11 cellular contexts compared by ENCODE assay signal in genomic region chr7:55517191-55517633, GRCh38. TPM values are rescaled to one million over a fixed set of nuclear protein-coding genes. Genes with fewer than 3 reads are reported as not detected.
DNase-seq lines count a peak whose midpoint lies in the region; ATAC-seq, FAIRE-seq and TF ChIP-seq lines count a peak whose summit lies in the region.
"Had no signal": no experiment of that assay in that cellular context is flagged by ENCODE, and none has a peak within 500 bp of the region (broad histone marks: within the 10 kb centered on the region; RNA-seq: fewer than 3 reads in every experiment).

No MANE protein-coding gene starts in this region.

- no peak for TF ChIP-seq CTCF in chondrocyte (IDR thresholded peaks at IDR 0.05)

- no peaks in the 10 kb centered on the region for H3K27me3 Mint-ChIP-seq in chondrocyte (ENCODE audit: low read depth)

- DNase-seq in GM12892 (ENCODE audit: insufficient read length), result peak; percentile 51
- DNase-seq in activated naive CD4-positive, alpha-beta T cell treated with anti-CD3 and anti-CD28 coated beads, Interleukin-2, amount 50 U/mL, for 72 hours (ENCODE audit: low spot score in 2 of 2), result peak; percentile 70 to 86
- DNase-seq in chondrocyte (ENCODE audit: low spot score), result no peak
- no peak for DNase-seq in HK-2 (ENCODE audit: unreplicated experiment)
- no peak for DNase-seq in NCI-H2227 (lab: John Stamatoyannopoulos, UW; ENCODE audit: unreplicated experiment)
- no peak for DNase-seq in small intestine
- DNase-seq: DMS53 had no signal

- H3K4me1 ChIP-seq in small intestine (ENCODE audit: control insufficient read depth in 2 of 2, insufficient read depth in 1 of 2, low read depth in 1 of 2, low read length in 1 of 2), result no peaks in the 10 kb centered on the region

- peaks cover 28 to 62% of the 10 kb centered on the region in 2 donors for H3K36me3 Mint-ChIP-seq in activated naive CD4-positive, alpha-beta T cell treated with anti-CD3 and anti-CD28 coated beads, Interleukin-2, amount 50 U/mL, for 72 hours
- peaks cover 15% of the 10 kb centered on the region for H3K36me3 Mint-ChIP-seq in chondrocyte (ENCODE audit: low read depth)

- peaks cover 27% of the 10 kb centered on the region for H3K4me1 Mint-ChIP-seq in chondrocyte (ENCODE audit: low read depth)

- FAIRE-seq in GM12892 (lab: Jason Lieb, UNC) (peak; percentile 99), small intestine (lab: Jason Lieb, UNC) (no peak)
- FAIRE-seq: keratinocyte had no signal

- no peaks in the 10 kb centered on the region for H3K9me3 ChIP-seq in small intestine (ENCODE audit: control insufficient read depth, low read depth)

- no peak overlapping the region for H3K27ac ChIP-seq in small intestine (ENCODE audit: low read depth in 1 of 2, low read length in 1 of 2)
- H3K27ac ChIP-seq: cardiac muscle cell had no signal

- no peaks in the 10 kb centered on the region for H3K27me3 ChIP-seq in small intestine (ENCODE audit: control insufficient read depth in 2 of 2, insufficient read depth in 2 of 2, low read length in 2 of 2)
- H3K27me3 ChIP-seq: cardiac muscle cell had no signal

- H3K9me3 Mint-ChIP-seq in activated naive CD4-positive, alpha-beta T cell treated with anti-CD3 and anti-CD28 coated beads, Interleukin-2, amount 50 U/mL, for 72 hours, result no peaks in the 10 kb centered on the region
- no peaks in the 10 kb centered on the region for H3K9me3 Mint-ChIP-seq in chondrocyte (ENCODE audit: low read depth)

- H3K27ac Mint-ChIP-seq in activated naive CD4-positive, alpha-beta T cell treated with anti-CD3 and anti-CD28 coated beads, Interleukin-2, amount 50 U/mL, for 72 hours, result peak overlapping the region; percentile 64 to 73
- H3K27ac Mint-ChIP-seq in chondrocyte (ENCODE audit: unreplicated experiment), result no peak overlapping the region

- 70 to 92% (median 79%) methylated on average over 12 of the region's 12 CpGs for WGBS in small intestine, 3 donors

- TF ChIP-seq POLR2A in GM12892 (IDR thresholded peaks at IDR 0.05; ENCODE audit: low read depth, low read length), result 0 out of 2 replicates have a peak, but pooled peaks have one; percentile 29

- peak; percentile 69 for ATAC-seq in GM21367 (IDR thresholded peaks at IDR 0.05; ENCODE audit: unreplicated experiment)
- peak; percentile 66 for ATAC-seq in HG03280 (IDR thresholded peaks at IDR 0.05; ENCODE audit: unreplicated experiment)
- ATAC-seq in activated naive CD4-positive, alpha-beta T cell treated with anti-CD3 and anti-CD28 coated beads, Interleukin-2, amount 50 U/mL, for 72 hours, result peak; percentile 95 to 100

- peaks cover 3 to 11% of the 10 kb centered on the region in 2 donors for H3K36me3 ChIP-seq in small intestine (ENCODE audit: control insufficient read depth in 2 of 2, insufficient read depth in 2 of 2, low read length in 2 of 2)
- H3K36me3 ChIP-seq: cardiac muscle cell had no signal

- H3K4me3 ChIP-seq in small intestine (ENCODE audit: low read depth in 1 of 2, low read length in 2 of 2), result no peak overlapping the region
- H3K4me3 ChIP-seq: cardiac muscle cell had no signal

- no peak overlapping the region for H3K4me3 Mint-ChIP-seq in chondrocyte (ENCODE audit: unreplicated experiment)

RNA-seq across cellular contexts. Expression of gene VOPP1, which starts 55.1 kb away (rescaled TPM):
- polyA plus RNA-seq in GM12892 (2012; ENCODE audit: missing spikeins), result 210 TPM
- total RNA-seq in activated naive CD4-positive, alpha-beta T cell treated with anti-CD3 and anti-CD28 coated beads, Interleukin-2, amount 50 U/mL, for 72 hours, result 100 to 1,000 TPM in 1 of 2 donors, 10 to 100 TPM in 1; 52.0 to 124 TPM
- 69.2 to 78.5 TPM (median 71.6 TPM) in 3 replicates for total RNA-seq in chondrocyte
- 10 to 100 TPM; 24.6 to 37.8 (median 33.5) TPM for polyA plus RNA-seq in small intestine

Comparison
In these comparisons a context has a peak if more than half of its experiments do, and no peak if none do; other contexts are left out.
1. DNase-seq: peak in GM12892 (single experiment) and activated naive CD4-positive, alpha-beta T cell treated with anti-CD3 and anti-CD28 coated beads, Interleukin-2, amount 50 U/mL, for 72 hours (2 of 2); none in chondrocyte (single experiment), HK-2 (single experiment), NCI-H2227 (single experiment) and small intestine (single experiment).
2. Peak in every context shown above with its lines, with median percentiles within 50 percentile points of each other: ATAC-seq.